Comparison of ENCODE assay signal across 8 cellular contexts in the genomic region with DNA sequence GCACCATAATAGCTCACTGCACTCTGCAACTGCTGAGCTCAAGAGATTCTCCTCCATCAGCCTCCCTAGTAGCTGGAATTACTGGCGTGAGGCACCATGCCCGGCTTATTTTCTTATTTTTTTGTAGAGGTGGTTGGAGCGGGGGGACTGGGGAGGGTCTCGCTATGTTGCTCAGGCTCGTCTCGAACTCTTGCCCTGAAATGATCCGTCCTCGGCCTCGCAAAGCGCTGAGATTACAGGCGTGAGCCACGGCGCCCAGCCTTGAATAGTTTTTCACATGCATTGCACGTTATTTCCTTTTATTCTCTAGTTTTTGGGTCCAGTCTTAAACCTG. TPM values are rescaled to one million over a fixed set of nuclear protein-coding genes. Genes with fewer than 3 reads are reported as not detected.
DNase-seq lines count a peak whose midpoint lies in the region; ATAC-seq and TF ChIP-seq lines count a peak whose summit lies in the region.

No MANE protein-coding gene starts in this region.

- peaks cover 10% of the 10 kb centered on the region in 2 donors for H3K4me1 ChIP-seq in gastrocnemius medialis

- no peaks in the 10 kb centered on the region for H3K27me3 ChIP-seq in gastrocnemius medialis

- H3K36me3 ChIP-seq in SK-N-MC (ENCODE audit: insufficient read depth, low read length) (peaks cover 5% of the 10 kb centered on the region; the same call in 1 of the 2 replicates), gastrocnemius medialis (peaks cover 0 to 7% of the 10 kb centered on the region in 2 donors)

- ATAC-seq in gastrocnemius medialis (peak; percentile 11 to 18), GM18858 (IDR thresholded peaks at IDR 0.05; ENCODE audit: unreplicated experiment) (no peak)

- H3K9ac ChIP-seq in SK-N-MC (ENCODE audit: insufficient read length): peak overlapping the region; percentile 78

- TF ChIP-seq CTCF in GM12875 (IDR thresholded peaks at IDR 0.05; ENCODE audit: borderline replicate concordance, insufficient read depth, low read depth, low read length) (no peak), fibroblast of pulmonary artery (IDR thresholded peaks at IDR 0.05; ENCODE audit: low read length, missing control alignments) (no peak), gastrocnemius medialis (IDR thresholded peaks at IDR 0.05 in 4 of 5, conservative IDR thresholded peaks at IDR 0.05 in 1 of 5) (no peak), GM13977 (IDR thresholded peaks at IDR 0.05; ENCODE audit: extremely low read depth, insufficient read depth, missing control alignments) (no peak)

- H3K4me3 ChIP-seq in GM12875 (ENCODE audit: low read depth, low read length) (peak overlapping the region; percentile 37), SK-N-MC (peak overlapping the region; percentile 90), fibroblast of pulmonary artery (replicated peaks; ENCODE audit: low read depth, low read length) (peak overlapping the region; percentile 84), gastrocnemius medialis (peak overlapping the region; percentile 53 to 96 (median 88))

- H3K9me3 ChIP-seq in SK-N-MC (ENCODE audit: low read depth, low read length): no peaks in the 10 kb centered on the region
- no peaks in the 10 kb centered on the region for H3K9me3 ChIP-seq in gastrocnemius medialis

- peak overlapping the region; percentile 92 for H3K27ac ChIP-seq in SK-N-MC
- peak overlapping the region; percentile 74 to 90 (median 82) for H3K27ac ChIP-seq in gastrocnemius medialis

- DNase-seq in SK-N-MC (ENCODE audit: low read depth, low spot score): no peak
- DNase-seq in fibroblast of pulmonary artery (ENCODE audit: low read depth): no peak
- DNase-seq in gastrocnemius medialis: no peak
- no peak for DNase-seq in NCI-H1694 (lab: John Stamatoyannopoulos, UW)
- no peak for DNase-seq in GM13977 (ENCODE audit: low spot score)
- DNase-seq in NCI-H524 treated with DMSO at 0.1 percent for 48 hours (lab: John Stamatoyannopoulos, UW): no peak

- no peak for TF ChIP-seq POLR2A in gastrocnemius medialis (IDR thresholded peaks at IDR 0.05)

- intact Hi-C loops in gastrocnemius medialis (cut with DNase I; ENCODE audit: low total_unique reads): loop anchor here (1.0 kb wide), 2 partner anchors 29 to 47 kb away; partner anchors contain the start of genes AP4M1, CNPY4, MCM7 and TAF6

- in situ Hi-C loops in gastrocnemius medialis (cut with MboI; ENCODE audit: low sequenced_read_pairs in 4 of 4): loop anchor here in 1 of 4 donors (25.0 kb wide), 1 partner anchor 189 kb away; no protein-coding TSS in a partner anchor
- in situ Hi-C loops in GM13977 (cut with MboI; ENCODE audit: low pct_unique_long_range_greater_than_20kb, low sequenced_read_pairs, unreplicated experiment): no loop called here

RNA-seq across cellular contexts. Expression of gene LAMTOR4, which starts 0.5 kb away (rescaled TPM):
- 100 to 1,000 TPM in 3 of 4 donors, 10 to 100 TPM in 1; 97.6 to 141 (median 127) TPM for total RNA-seq in gastrocnemius medialis

RNA-seq across cellular contexts. Expression of gene TRAPPC14, which starts 10.3 kb away (rescaled TPM):
- total RNA-seq in gastrocnemius medialis: 1 to 10 TPM; 3.0 to 6.1 (median 4.2) TPM

RNA-seq across cellular contexts. Expression of gene GAL3ST4, which starts 20.2 kb away (rescaled TPM):
- total RNA-seq in gastrocnemius medialis: 1 to 10 TPM in 2 of 4 donors, under 1 TPM in 1, not detected in 1; 0.53 to 1.9 (median 1.6) TPM

RNA-seq across cellular contexts. Expression of gene MBLAC1, which starts 21.4 kb away (rescaled TPM):
- 1 to 10 TPM; 1.4 to 7.4 (median 3.1) TPM for total RNA-seq in gastrocnemius medialis

RNA-seq across cellular contexts. Expression of gene CNPY4, which starts 28.8 kb away (rescaled TPM):
- 1 to 10 TPM; 2.0 to 5.0 (median 2.4) TPM for total RNA-seq in gastrocnemius medialis

Comparison
In these comparisons a context has a peak if more than half of its experiments do, and no peak if none do; other contexts are left out.
1. H3K4me3 ChIP-seq: peak in every context shown above with its lines; median percentile 90 in SK-N-MC; 88 in gastrocnemius medialis; 84 in fibroblast of pulmonary artery; 37 in GM12875.